2 cellular contexts compared by ENCODE assay signal in genomic region chr17:75614006-75614405, GRCh38.
TF ChIP-seq lines count a peak whose summit lies in the region.

No MANE protein-coding gene starts in this region.

TF ChIP-seq in Ishikawa, 13 proteins besides CTCF, POLR2A, EP300 and RAD21:
- TF ChIP-seq YY1 (IDR thresholded peaks at IDR 0.05; ENCODE audit: low read depth) (no peak), CEBPB (IDR thresholded peaks at IDR 0.05) (no peak), EGR1 (IDR thresholded peaks at IDR 0.05) (no peak), CREB1 (IDR thresholded peaks at IDR 0.05; ENCODE audit: low read depth) (no peak), ZBTB7A (IDR thresholded peaks at IDR 0.05; ENCODE audit: low read depth) (no peak), NFIC (IDR thresholded peaks at IDR 0.05) (no peak), TCF12 (IDR thresholded peaks at IDR 0.05; ENCODE audit: low read depth) (no peak), REST (IDR thresholded peaks at IDR 0.05; ENCODE audit: low read depth) (no peak)
TF ChIP-seq in Ishikawa: peak in this region for 0.

TF ChIP-seq in K562, 482 proteins besides CTCF, POLR2A, EP300 and RAD21:
- TF ChIP-seq DDX20 (tag; IDR thresholded peaks at IDR 0.05; ENCODE audit: low read depth) (no peak), YY1 (IDR thresholded peaks at IDR 0.05; ENCODE audit: borderline replicate concordance in 1 of 3, control insufficient read depth in 1 of 3, extremely low read depth in 1 of 3, insufficient read depth in 3 of 3, insufficient read length in 1 of 3, insufficient replicate concordance in 2 of 3, low read depth in 1 of 3, low read length in 2 of 3) (peak in 1 of 3 experiments; percentile 36), SMC3 (conservative IDR thresholded peaks at IDR 0.05; ENCODE audit: insufficient read depth, low read depth, low read length) (peak; percentile 26; the same call in 1 of the 2 replicates), GTF3C2 (IDR thresholded peaks at IDR 0.05; ENCODE audit: borderline replicate concordance, extremely low read depth, insufficient read length) (no peak), STAG1 (CRISPR knock-in tag; IDR thresholded peaks at IDR 0.05; ENCODE audit: borderline replicate concordance) (peak; percentile 37; the same call in 1 of the 2 replicates), ZBTB7A (IDR thresholded peaks at IDR 0.05; ENCODE audit: borderline replicate concordance, control insufficient read depth, low read depth, low read length) (peak; percentile 46; the same call in 1 of the 2 replicates)
